In genomic region chr6:110053395-110054240, GRCh38 we compare ENCODE assay signal across 8 cellular contexts.
A peak's percentile ranks its signal among the peaks of the same experiment; 100 is the strongest.
DNase-seq lines count a peak whose midpoint lies in the region; ATAC-seq and TF ChIP-seq lines count a peak whose summit lies in the region.

No MANE protein-coding gene starts in this region.

- H3K27ac ChIP-seq in GM23248: no peak overlapping the region
- no peak overlapping the region for H3K27ac ChIP-seq in left lung
- H3K27ac ChIP-seq in aorta (ENCODE audit: low read depth in 1 of 2, low read length in 2 of 2): no peak overlapping the region

- H3K36me3 ChIP-seq in GM23248 (ENCODE audit: low read depth) (no peaks in the 10 kb centered on the region), left lung (no peaks in the 10 kb centered on the region), aorta (ENCODE audit: control insufficient read depth in 1 of 2, insufficient read depth in 2 of 2, low read length in 1 of 2) (no peaks in the 10 kb centered on the region)

- peak; percentile 87 for ATAC-seq in left lung
- peak; percentile 63 for ATAC-seq in aorta (ENCODE audit: low FRiP score)
- no peak for ATAC-seq in GM19463 (IDR thresholded peaks at IDR 0.05; ENCODE audit: unreplicated experiment)
- no peak for ATAC-seq in HG03439 (IDR thresholded peaks at IDR 0.05; ENCODE audit: unreplicated experiment)

- no peaks in the 10 kb centered on the region for H3F3A ChIP-seq in GM23248 (ENCODE audit: insufficient read depth)

- no peak overlapping the region for H3K4me2 ChIP-seq in GM23248 (ENCODE audit: unreplicated experiment)

- TF ChIP-seq CTCF in AG10803 (conservative IDR thresholded peaks at IDR 0.05; ENCODE audit: low read length) (peak; percentile 87), chondrocyte (IDR thresholded peaks at IDR 0.05) (peak; percentile 93), left lung (IDR thresholded peaks at IDR 0.05) (peak; percentile 62 to 63)

- H3K9me2 ChIP-seq in GM23248 (ENCODE audit: insufficient read depth): no peaks in the 10 kb centered on the region

- no peak overlapping the region for H3K27ac Mint-ChIP-seq in chondrocyte (ENCODE audit: unreplicated experiment)

- H3K79me2 ChIP-seq in GM23248 (ENCODE audit: insufficient read depth): no peaks in the 10 kb centered on the region

- 1 to 2% methylated on average over 5 of the region's 5 CpGs for WGBS in GM23248 (ENCODE audit: low coverage in 1 of 2, low lambda C conversion rate in 2 of 2, missing lambda C conversion rate in 2 of 2), 2 experiments
- 7 to 11% methylated on average over 5 of the region's 5 CpGs for WGBS in aorta, 2 donors

- peaks cover 2% of the 10 kb centered on the region for H3K4me1 Mint-ChIP-seq in chondrocyte (ENCODE audit: low read depth)

- H3K4me3 ChIP-seq in AG10803 (ENCODE audit: low read length) (no peak overlapping the region), GM23248 (no peak overlapping the region), left lung (no peak overlapping the region), aorta (ENCODE audit: low read length in 2 of 2) (no peak overlapping the region)

- DNase-seq in AG10803 (ENCODE audit: low read depth) (peak; percentile 67), GM23248 (peak; percentile 75), NCI-H526 treated with DMSO at 0.1 percent for 48 hours (lab: John Stamatoyannopoulos, UW) (peak; percentile 40), chondrocyte (ENCODE audit: low spot score) (no peak), left lung (no peak), aorta (no peak)

- H3K4me1 ChIP-seq in GM23248 (ENCODE audit: insufficient read depth): no peaks in the 10 kb centered on the region
- H3K4me1 ChIP-seq in left lung: no peaks in the 10 kb centered on the region
- no peaks in the 10 kb centered on the region for H3K4me1 ChIP-seq in aorta (ENCODE audit: control insufficient read depth in 1 of 2, insufficient read depth in 2 of 2, low read length in 2 of 2)

- H3K9me3 ChIP-seq in GM23248 (ENCODE audit: low read depth) (no peaks in the 10 kb centered on the region), left lung (no peaks in the 10 kb centered on the region), aorta (ENCODE audit: control insufficient read depth, low read length) (no peaks in the 10 kb centered on the region)

- no peak overlapping the region for H2AFZ ChIP-seq in GM23248

- peaks cover 22% of the 10 kb centered on the region for H3K27me3 Mint-ChIP-seq in chondrocyte (ENCODE audit: low read depth)

- peaks cover 12% of the 10 kb centered on the region for H3K27me3 ChIP-seq in GM23248 (replicated peaks; ENCODE audit: insufficient read depth)
- no peaks in the 10 kb centered on the region for H3K27me3 ChIP-seq in left lung
- peaks cover 0 to 4% of the 10 kb centered on the region in 2 donors for H3K27me3 ChIP-seq in aorta (ENCODE audit: control insufficient read depth in 1 of 2, insufficient read depth in 2 of 2, low read length in 1 of 2)

- no peak overlapping the region for H3K9ac ChIP-seq in GM23248

- no peaks in the 10 kb centered on the region for H3K36me3 Mint-ChIP-seq in chondrocyte (ENCODE audit: low read depth)

- H4K20me1 ChIP-seq in GM23248 (ENCODE audit: insufficient read depth): no peaks in the 10 kb centered on the region

- intact Hi-C loops in left lung (cut with DNase I): loop anchor here in 1 of 2 donors (10.0 kb wide), 2 partner anchors 341 to 529 kb away; no protein-coding TSS in a partner anchor
- intact Hi-C loops in aorta (cut with DNase I): loop anchor here in 1 of 2 donors (5.0 kb wide), 2 partner anchors 346 to 526 kb away; no protein-coding TSS in a partner anchor

- in situ Hi-C loops in GM23248 (cut with MboI): loop anchor here (10.0 kb wide), 2 partner anchors 341 to 529 kb away; no protein-coding TSS in a partner anchor

- no peaks in the 10 kb centered on the region for H3K9me3 Mint-ChIP-seq in chondrocyte (ENCODE audit: low read depth)

- H3K4me3 Mint-ChIP-seq in chondrocyte (ENCODE audit: unreplicated experiment): no peak overlapping the region

Comparison
In these comparisons a context has a peak if more than half of its experiments do, and no peak if none do; other contexts are left out.
1. DNase-seq: peak in AG10803 (single experiment), GM23248 (single experiment) and NCI-H526 treated with DMSO at 0.1 percent for 48 hours (single experiment); none in chondrocyte (single experiment), left lung (0 of 2) and aorta (0 of 2).
2. ATAC-seq: peak in left lung (single experiment) and aorta (single experiment); none in GM19463 (single experiment) and HG03439 (single experiment).
3. Peak in every context shown above with its lines, with median percentiles within 50 percentile points of each other: CTCF ChIP-seq.